Comparison of ENCODE assay signal across 35 cellular contexts in genomic region chr5:147610798-147611197, GRCh38.
"Had no signal": no experiment of that assay in that cellular context is flagged by ENCODE, and none has a peak within 500 bp of the region (broad histone marks: within the 10 kb centered on the region; RNA-seq: fewer than 3 reads in every experiment).

No MANE protein-coding gene starts in this region.

- H3K4me3 Mint-ChIP-seq: activated CD4-positive, alpha-beta memory T cell treated with anti-CD3 and anti-CD28 coated beads, Interleukin-2, amount 10 ng/mL, durations not matched to agents 7 days and 5 days; activated CD4-positive, alpha-beta T cell treated with anti-CD3 and anti-CD28 coated beads for 36 hours; activated CD4-positive, alpha-beta T cell treated with anti-CD3 and anti-CD28 coated beads, Interleukin-2, amount 10 ng/mL, durations not matched to agents 7 days and 5 days; activated CD8-positive, alpha-beta memory T cell treated with anti-CD3 and anti-CD28 coated beads, Interleukin-2, amount 10 ng/mL, durations not matched to agents 7 days and 5 days; activated CD8-positive, alpha-beta T cell treated with anti-CD3 and anti-CD28 coated beads, Interleukin-2, amount 10 ng/mL, durations not matched to agents 7 days and 5 days; activated naive CD4-positive, alpha-beta T cell treated with anti-CD3 and anti-CD28 coated beads for 36 hours; activated naive CD8-positive, alpha-beta T cell treated with anti-CD3 and anti-CD28 coated beads for 36 hours; activated T-cell treated with anti-CD3 and anti-CD28 coated beads, Interleukin-2, amount 50 U/mL, for 24 hours; T-helper 1 cell treated with Interleukin-12 subunit alpha and Interleukin-12 subunit beta and Interleukin-4 antibody, amounts not matched to agents 30 μg/mL and 1 μg/mL, for 36 hours; T-helper 2 cell treated with Interferon-gamma antibody and Interleukin-4, amounts not matched to agents 5 μg/mL and 100 μg/mL, for 36 hours had no signal

- H3K9me3 ChIP-seq: adrenal gland, body of pancreas, breast epithelium had no signal

- ATAC-seq: activated CD4-positive, alpha-beta T cell treated with anti-CD3 and anti-CD28 coated beads for 36 hours; activated CD4-positive, CD25-positive, alpha-beta regulatory T cell treated with anti-CD3 and anti-CD28 coated beads, Interleukin-2, amount 50 U/mL, for 24 hours; activated CD8-positive, alpha-beta memory T cell treated with anti-CD3 and anti-CD28 coated beads, Interleukin-2, amount 10 ng/mL, durations not matched to agents 7 days and 5 days; activated CD8-positive, alpha-beta T cell treated with anti-CD3 and anti-CD28 coated beads, Interleukin-2, amount 10 ng/mL, durations not matched to agents 7 days and 5 days; activated naive CD4-positive, alpha-beta T cell treated with anti-CD3 and anti-CD28 coated beads, Interleukin-2, amount 50 U/mL, for 72 hours; body of pancreas had no signal

- H3K4me3 ChIP-seq: adrenal gland, body of pancreas, breast epithelium had no signal

- H3K27me3 ChIP-seq: adrenal gland, body of pancreas, brain microvascular endothelial cell, breast epithelium had no signal

- H3K27ac ChIP-seq: adrenal gland, body of pancreas, brain microvascular endothelial cell, breast epithelium, VCaP had no signal

- H3K27me3 Mint-ChIP-seq: activated CD4-positive, alpha-beta memory T cell treated with anti-CD3 and anti-CD28 coated beads, Interleukin-2, amount 10 ng/mL, durations not matched to agents 7 days and 5 days; activated CD4-positive, alpha-beta T cell treated with anti-CD3 and anti-CD28 coated beads for 36 hours; activated CD4-positive, alpha-beta T cell treated with anti-CD3 and anti-CD28 coated beads, Interleukin-2, amount 10 ng/mL, durations not matched to agents 7 days and 5 days; activated CD8-positive, alpha-beta memory T cell treated with anti-CD3 and anti-CD28 coated beads, Interleukin-2, amount 10 ng/mL, durations not matched to agents 7 days and 5 days; activated naive CD8-positive, alpha-beta T cell treated with anti-CD3 and anti-CD28 coated beads for 36 hours; activated T-cell treated with anti-CD3 and anti-CD28 coated beads, Interleukin-2, amount 50 U/mL, for 24 hours had no signal

- H3K36me3 Mint-ChIP-seq: activated naive CD8-positive, alpha-beta T cell treated with anti-CD3 and anti-CD28 coated beads for 36 hours had no signal

- H3K9me3 Mint-ChIP-seq: activated naive CD4-positive, alpha-beta T cell treated with anti-CD3 and anti-CD28 coated beads for 36 hours; activated T-cell treated with anti-CD3 and anti-CD28 coated beads, Interleukin-2, amount 50 U/mL, for 24 hours; activated T-helper 2 cell treated with anti-CD3 and anti-CD28 coated beads, Interferon-gamma antibody, Interleukin-2, Interleukin-4, amounts not matched to agents 10 μg/mL and 5 μg/mL and 100 μg/mL, durations not matched to agents 14 hours and 24 hours and 36 hours; T-helper 1 cell treated with Interleukin-12 subunit alpha and Interleukin-12 subunit beta and Interleukin-4 antibody, amounts not matched to agents 30 μg/mL and 1 μg/mL, for 36 hours; T-helper 2 cell treated with Interferon-gamma antibody and Interleukin-4, amounts not matched to agents 5 μg/mL and 100 μg/mL, for 36 hours had no signal

- H3K4me1 Mint-ChIP-seq: activated CD4-positive, alpha-beta memory T cell treated with anti-CD3 and anti-CD28 coated beads, Interleukin-2, amount 10 ng/mL, durations not matched to agents 7 days and 5 days; activated CD4-positive, alpha-beta T cell treated with anti-CD3 and anti-CD28 coated beads for 36 hours; activated CD4-positive, alpha-beta T cell treated with anti-CD3 and anti-CD28 coated beads, Interleukin-2, amount 10 ng/mL, durations not matched to agents 7 days and 5 days; activated CD8-positive, alpha-beta memory T cell treated with anti-CD3 and anti-CD28 coated beads, Interleukin-2, amount 10 ng/mL, durations not matched to agents 7 days and 5 days; activated naive CD8-positive, alpha-beta T cell treated with anti-CD3 and anti-CD28 coated beads for 36 hours had no signal

- H3K36me3 ChIP-seq: adrenal gland, brain microvascular endothelial cell, breast epithelium had no signal

- H3K4me1 ChIP-seq: adrenal gland, body of pancreas, breast epithelium had no signal

- DNase-seq: activated CD4-positive, alpha-beta memory T cell treated with anti-CD3 and anti-CD28 coated beads, Interleukin-2, amount 10 ng/mL, durations not matched to agents 7 days and 5 days; activated CD4-positive, alpha-beta T cell treated with anti-CD3 and anti-CD28 coated beads for 1 hour; activated CD4-positive, alpha-beta T cell treated with anti-CD3 and anti-CD28 coated beads for 36 hours; activated CD4-positive, alpha-beta T cell treated with anti-CD3 and anti-CD28 coated beads for 48 hours; activated CD4-positive, alpha-beta T cell treated with anti-CD3 and anti-CD28 coated beads, Interleukin-2, amount 10 ng/mL, durations not matched to agents 7 days and 5 days; activated CD4-positive, alpha-beta T cell treated with anti-CD3 and anti-CD28 coated beads, Interleukin-2, amount 50 U/mL, for 48 hours; activated CD4-positive, CD25-positive, alpha-beta regulatory T cell; activated CD8-positive, alpha-beta memory T cell treated with anti-CD3 and anti-CD28 coated beads for 24 hours; activated CD8-positive, alpha-beta memory T cell treated with anti-CD3 and anti-CD28 coated beads, Interleukin-2, amount 10 ng/mL, durations not matched to agents 7 days and 5 days; activated CD8-positive, alpha-beta memory T cell treated with anti-CD3 and anti-CD28 coated beads, Interleukin-2, amount 50 U/mL, for 48 hours; activated CD8-positive, alpha-beta T cell treated with anti-CD3 and anti-CD28 coated beads, Interleukin-2, amount 10 ng/mL, durations not matched to agents 7 days and 5 days; activated effector memory CD4-positive, alpha-beta T cell treated with Interleukin-2 at 50 U/mL for 16 hours; activated gamma-delta T cell; activated naive CD4-positive, alpha-beta T cell; activated naive CD4-positive, alpha-beta T cell treated with anti-CD3 and anti-CD28 coated beads for 36 hours; activated naive CD4-positive, alpha-beta T cell treated with anti-CD3 and anti-CD28 coated beads, Interleukin-2, amount 50 U/mL, for 16 hours; activated naive CD8-positive, alpha-beta T cell treated with anti-CD3 and anti-CD28 coated beads for 36 hours; activated T-cell treated with anti-CD3 and anti-CD28 coated beads, Interleukin-2, amount 50 U/mL, for 24 hours; activated T-cell treated with anti-CD3 and anti-CD28 coated beads, Interleukin-2, amount 50 U/mL, for 48 hours; adrenal gland; amniotic stem cell; aorta; body of pancreas; brain microvascular endothelial cell; central memory CD4-positive, alpha-beta T cell; T-helper 1 cell; T-helper 2 cell; T-helper 9 cell had no signal

- H3K27ac Mint-ChIP-seq: activated CD4-positive, alpha-beta memory T cell treated with anti-CD3 and anti-CD28 coated beads, Interleukin-2, amount 10 ng/mL, durations not matched to agents 7 days and 5 days; activated CD4-positive, alpha-beta T cell treated with anti-CD3 and anti-CD28 coated beads for 36 hours; activated CD4-positive, alpha-beta T cell treated with anti-CD3 and anti-CD28 coated beads, Interleukin-2, amount 10 ng/mL, durations not matched to agents 7 days and 5 days; activated CD8-positive, alpha-beta memory T cell treated with anti-CD3 and anti-CD28 coated beads, Interleukin-2, amount 10 ng/mL, durations not matched to agents 7 days and 5 days; activated CD8-positive, alpha-beta T cell treated with anti-CD3 and anti-CD28 coated beads, Interleukin-2, amount 10 ng/mL, durations not matched to agents 7 days and 5 days; activated naive CD4-positive, alpha-beta T cell treated with anti-CD3 and anti-CD28 coated beads for 36 hours; activated naive CD4-positive, alpha-beta T cell treated with anti-CD3 and anti-CD28 coated beads, Interleukin-2, amount 50 U/mL, for 72 hours; activated naive CD8-positive, alpha-beta T cell treated with anti-CD3 and anti-CD28 coated beads for 36 hours; activated T-cell treated with anti-CD3 and anti-CD28 coated beads, Interleukin-2, amount 50 U/mL, for 24 hours; activated T-helper 2 cell treated with anti-CD3 and anti-CD28 coated beads, Interferon-gamma antibody, Interleukin-2, Interleukin-4, amounts not matched to agents 10 μg/mL and 5 μg/mL and 100 μg/mL, durations not matched to agents 14 hours and 24 hours and 36 hours; T-helper 1 cell treated with Interleukin-12 subunit alpha and Interleukin-12 subunit beta and Interleukin-4 antibody, amounts not matched to agents 30 μg/mL and 1 μg/mL, for 36 hours; T-helper 2 cell treated with Interferon-gamma antibody and Interleukin-4, amounts not matched to agents 5 μg/mL and 100 μg/mL, for 36 hours had no signal
